In the genomic region with DNA sequence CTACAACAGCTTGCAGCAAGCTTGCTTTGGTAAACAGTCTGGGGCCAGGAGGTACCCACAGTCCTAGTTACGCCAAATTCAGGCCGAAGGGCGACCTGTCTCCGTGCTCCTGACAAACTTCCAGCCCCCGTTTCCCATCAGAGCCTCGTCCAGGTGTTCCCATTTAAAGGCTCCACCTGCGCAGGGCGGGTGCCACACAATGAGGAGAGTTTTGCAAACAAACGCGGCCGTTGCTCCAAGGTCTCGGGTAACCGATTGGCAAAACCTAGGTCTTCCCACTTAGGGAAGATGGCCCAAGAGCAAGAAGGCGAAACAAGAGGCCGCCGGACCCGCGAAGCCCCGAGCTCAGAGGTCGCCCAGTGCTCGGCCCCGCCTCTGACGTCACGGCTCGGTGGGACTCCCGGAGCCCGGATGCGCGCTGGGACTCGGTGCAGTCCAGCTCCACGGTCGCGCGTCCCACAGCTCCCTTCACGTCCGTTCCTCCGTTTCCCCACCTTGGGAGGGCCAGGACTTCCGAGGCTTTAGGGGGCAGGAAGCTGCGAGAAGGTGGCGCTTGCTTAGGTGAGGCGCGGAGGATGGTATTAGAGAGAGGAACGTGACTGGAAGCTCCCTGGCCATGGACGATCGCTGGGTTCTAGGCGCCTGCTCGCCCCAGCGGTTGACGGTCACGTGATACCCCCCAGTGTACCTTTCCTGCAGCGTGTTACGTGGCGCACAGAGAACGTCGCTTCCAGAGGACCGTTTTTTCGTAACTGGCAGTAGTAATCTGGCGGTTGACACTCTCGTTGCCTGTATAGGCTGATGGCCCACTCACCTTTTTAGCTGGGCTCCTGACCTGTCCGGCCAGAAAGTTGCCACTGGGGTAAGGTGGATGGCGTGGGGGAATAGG, we compare ENCODE assay signal across 8 cellular contexts. TPM values are rescaled to one million over a fixed set of nuclear protein-coding genes. Genes with fewer than 3 reads are reported as not detected.
DNase-seq lines count a peak whose midpoint lies in the region; ATAC-seq, FAIRE-seq and TF ChIP-seq lines count a peak whose summit lies in the region.

No MANE protein-coding gene starts in this region.

- ATAC-seq in GM18520 (IDR thresholded peaks at IDR 0.05; ENCODE audit: unreplicated experiment): peak; percentile 65
- ATAC-seq in HG03066 (IDR thresholded peaks at IDR 0.05; ENCODE audit: low read depth, unreplicated experiment): peak; percentile 73

- no peak for TF ChIP-seq RAD21 in SK-N-SH (IDR thresholded peaks at IDR 0.05; ENCODE audit: low read length)

- H3K9ac ChIP-seq in SK-N-SH (no peak overlapping the region), iPS-15b (ENCODE audit: low read depth, low read length) (peak overlapping the region; percentile 79)

- no peak for FAIRE-seq in H54 (lab: Jason Lieb, UNC)

- TF ChIP-seq POLR2A in adrenal gland (IDR thresholded peaks at IDR 0.05): no peak
- TF ChIP-seq POLR2A in H54 (IDR thresholded peaks at IDR 0.05; ENCODE audit: low read depth, low read length): no peak

- POLR2A ChIA-PET in SK-N-SH (lab: Yijun Ruan, JAX): interaction anchor here (0.6 to 1.3 kb wide), 3 partner anchors 42 to 434 kb away, joined by 3 to 9 read pairs (median 3); a partner anchor contains a TSS

- peak overlapping the region; percentile 79; the same call in 1 of the 2 replicates for H2AFZ ChIP-seq in SK-N-SH (ENCODE audit: low read depth)

- no peaks in the 10 kb centered on the region for H3F3A ChIP-seq in SK-N-SH (replicated peaks; ENCODE audit: insufficient read depth)

- peak overlapping the region; percentile 48; the same call in 1 of the 2 replicates for H3K4me2 ChIP-seq in SK-N-SH

- H3K27ac ChIP-seq in SK-N-SH (ENCODE audit: low read depth in 2 of 2, low read length in 1 of 2): no peak overlapping the region
- H3K27ac ChIP-seq in adrenal gland: peak overlapping the region in 1 of 5 donors; percentile 14

- TF ChIP-seq EP300 in SK-N-SH (IDR thresholded peaks at IDR 0.05; ENCODE audit: borderline replicate concordance in 1 of 2, low read depth in 1 of 2, low read length in 1 of 2): no peak

- CTCF ChIA-PET in SK-N-SH (lab: Yijun Ruan, JAX): interaction anchor here (0.8 to 1.0 kb wide), 2 partner anchors 14 to 49 kb away, joined by 3 read pairs; no protein-coding TSS in a partner anchor

- H3K79me2 ChIP-seq in SK-N-SH (ENCODE audit: insufficient read depth): no peaks in the 10 kb centered on the region

- H3K9me3 ChIP-seq in SK-N-SH: no peaks in the 10 kb centered on the region
- H3K9me3 ChIP-seq in adrenal gland (replicated peaks in 1 of 3): no peaks in the 10 kb centered on the region
- H3K9me3 ChIP-seq in iPS-15b (ENCODE audit: control insufficient read depth, insufficient read depth, low read length): no peaks in the 10 kb centered on the region

- TF ChIP-seq CTCF in SK-N-SH (IDR thresholded peaks at IDR 0.05) (no peak), adrenal gland (IDR thresholded peaks at IDR 0.05) (no peak)

- WGBS in SK-N-SH (ENCODE audit: low lambda C conversion rate): 37% methylated on average over 42 of the region's 61 CpGs
- 17 to 41% (median 29%) methylated on average over 19 to 61 of the region's 61 CpGs for WGBS in adrenal gland, 4 donors

- peak overlapping the region in 1 of 2 experiments; percentile 33; a peak in 2 of 4 replicates for H3K4me3 ChIP-seq in SK-N-SH (ENCODE audit: low read depth in 2 of 2, low read length in 1 of 2)
- peak overlapping the region in 2 of 4 donors; percentile 15 to 52 for H3K4me3 ChIP-seq in adrenal gland
- H3K4me3 ChIP-seq in iPS-15b (ENCODE audit: low read depth, low read length): peak overlapping the region; percentile 56

- H4K20me1 ChIP-seq in SK-N-SH (ENCODE audit: insufficient read depth): no peaks in the 10 kb centered on the region

- intact Hi-C loops in adrenal gland (cut with DNase I): no loop called here

- H3K4me1 ChIP-seq in SK-N-SH (ENCODE audit: control insufficient read depth in 1 of 2, insufficient read depth in 2 of 2, low read depth in 1 of 2, low read length in 1 of 2): peaks cover 0 to 5% of the 10 kb centered on the region in 2 experiments; a peak in 1 of 4 replicates
- no peaks in the 10 kb centered on the region for H3K4me1 ChIP-seq in adrenal gland (replicated peaks in 1 of 2)
- H3K4me1 ChIP-seq in iPS-15b (ENCODE audit: control insufficient read depth, insufficient read depth, low read length): no peaks in the 10 kb centered on the region

- no peaks in the 10 kb centered on the region for H3K9me2 ChIP-seq in SK-N-SH

- no peaks in the 10 kb centered on the region for H3K27me3 ChIP-seq in SK-N-SH (ENCODE audit: insufficient read depth)
- H3K27me3 ChIP-seq in adrenal gland: no peaks in the 10 kb centered on the region
- H3K27me3 ChIP-seq in iPS-15b (ENCODE audit: control insufficient read depth, insufficient read depth, low read length): no peaks in the 10 kb centered on the region

- H3K36me3 ChIP-seq in SK-N-SH (replicated peaks in 1 of 2; ENCODE audit: control insufficient read depth in 1 of 2, insufficient read depth in 2 of 2, low read length in 1 of 2) (no peaks in the 10 kb centered on the region), adrenal gland (replicated peaks in 1 of 2) (no peaks in the 10 kb centered on the region), iPS-15b (ENCODE audit: control insufficient read depth, insufficient read depth, low read length) (no peaks in the 10 kb centered on the region)

- DNase-seq in SK-N-SH (peak; percentile 82), adrenal gland (peak; percentile 32 to 73 (median 61)), NCI-H146 (lab: John Stamatoyannopoulos, UW) (no peak), H54 (ENCODE audit: insufficient read length, low spot score) (no peak)
- peak; percentile 7 to 39 for DNase-seq in stimulated activated CD4-positive, alpha-beta T cell treated with anti-CD3 and anti-CD28 coated beads, Interleukin-1b, Interleukin-23, amount 100 ng/mL, for 1 hour (ENCODE audit: low read depth in 2 of 2)

TF ChIP-seq in SK-N-SH, 30 proteins besides CTCF, POLR2A, EP300 and RAD21:
- TF ChIP-seq SIN3A (IDR thresholded peaks at IDR 0.05; ENCODE audit: borderline replicate concordance, low read depth, low read length): no peak
- TF ChIP-seq, protein P1, sequence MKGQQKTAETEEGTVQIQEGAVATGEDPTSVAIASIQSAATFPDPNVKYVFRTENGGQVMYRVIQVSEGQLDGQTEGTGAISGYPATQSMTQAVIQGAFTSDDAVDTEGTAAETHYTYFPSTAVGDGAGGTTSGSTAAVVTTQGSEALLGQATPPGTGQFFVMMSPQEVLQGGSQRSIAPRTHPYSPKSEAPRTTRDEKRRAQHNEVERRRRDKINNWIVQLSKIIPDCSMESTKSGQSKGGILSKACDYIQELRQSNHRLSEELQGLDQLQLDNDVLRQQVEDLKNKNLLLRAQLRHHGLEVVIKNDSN (IDR thresholded peaks at IDR 0.05; ENCODE audit: borderline replicate concordance, low read depth): peak; percentile 50; the same call in 1 of the 2 replicates

RNA-seq across cellular contexts. Expression of a gene that starts 41.8 kb away (rescaled TPM):
- polyA plus RNA-seq in SK-N-SH (2012; rRNA removed): 9.4 and 11.4 TPM in 2 replicates
- 9.4 and 9.8 TPM in 2 replicates for polyA plus RNA-seq in SK-N-SH (2012; cell fraction: cytosol; rRNA removed)
- 19.1 and 31.2 TPM in 2 replicates for polyA plus RNA-seq in SK-N-SH (2012; cell fraction: nucleus; rRNA removed)
- total RNA-seq in adrenal gland: 10 to 100 TPM; 14.9 to 33.4 (median 25.9) TPM
- polyA plus RNA-seq in adrenal gland: 10 to 100 TPM in 2 of 3 donors, 1 to 10 TPM in 1; 7.9 to 19.6 (median 11.3) TPM

Comparison
In these comparisons a context has a peak if more than half of its experiments do, and no peak if none do; other contexts are left out.
1. DNase-seq: peak in SK-N-SH (single experiment), adrenal gland (7 of 7) and stimulated activated CD4-positive, alpha-beta T cell treated with anti-CD3 and anti-CD28 coated beads, Interleukin-1b, Interleukin-23, amount 100 ng/mL, for 1 hour (2 of 2); none in NCI-H146 (single experiment) and H54 (single experiment).